Comparison of ENCODE assay signal across 18 cellular contexts in genomic region chr2:209913786-209914185, GRCh38.
"Had no signal": no experiment of that assay in that cellular context is flagged by ENCODE, and none has a peak within 500 bp of the region (broad histone marks: within the 10 kb centered on the region; RNA-seq: fewer than 3 reads in every experiment).

No MANE protein-coding gene starts in this region.

- H3K9me3 ChIP-seq: colonic mucosa, esophagus squamous epithelium, gastroesophageal sphincter, mucosa of descending colon, sigmoid colon, thoracic aorta, transverse colon had no signal

- H2AFZ ChIP-seq: hepatocyte had no signal

- H3K27me3 ChIP-seq: colonic mucosa, gastroesophageal sphincter, hepatocyte, sigmoid colon, transverse colon had no signal

- H3K4me1 ChIP-seq: colonic mucosa, esophagus squamous epithelium, gastroesophageal sphincter, sigmoid colon, transverse colon had no signal

- H3K79me2 ChIP-seq: hepatocyte had no signal

- H3K36me3 ChIP-seq: colonic mucosa, esophagus squamous epithelium, gastroesophageal sphincter, sigmoid colon, thoracic aorta, transverse colon had no signal

- H3K4me2 ChIP-seq: hepatocyte had no signal

- H3K27ac ChIP-seq: colonic mucosa, esophagus squamous epithelium, gastroesophageal sphincter, hepatocyte, sigmoid colon, skin epidermis, thoracic aorta, transverse colon had no signal

- H3K4me3 ChIP-seq: colonic mucosa, esophagus squamous epithelium, gastroesophageal sphincter, hepatocyte, mucosa of descending colon, sigmoid colon, skin epidermis, thoracic aorta, transverse colon had no signal

- ATAC-seq: gastroesophageal sphincter; mucosa of descending colon; naive thymus-derived CD8-positive, alpha-beta T cell; stimulated activated naive B cell treated with anti-CD40 and anti-IgM and Interleukin-4, amounts not matched to agents 10 μg/mL and 1 μg/mL and 100 μg/mL, for 72 hours; stimulated activated naive CD8-positive, alpha-beta T cell treated with anti-CD3 and anti-CD28 coated beads, Interleukin-15, amount 100 ng/mL, for 72 hours had no signal

- DNase-seq: colonic mucosa; dermis blood vessel endothelial cell; esophagus squamous epithelium; foreskin fibroblast; kidney glomerular epithelial cell; mammary epithelial cell; mucosa of descending colon; naive thymus-derived CD8-positive, alpha-beta T cell; sigmoid colon; stimulated activated CD4-positive, alpha-beta T cell treated with anti-CD3 and anti-CD28 coated beads, Interleukin-2, amount 100 ng/mL, for 24 hours; stimulated activated CD4-positive, alpha-beta T cell treated with anti-CD3 and anti-CD28 coated beads, Interleukin-4, amount 100 ng/mL, for 4 hours; stimulated activated naive B cell treated with anti-CD40 and anti-IgM and Interleukin-4, amounts not matched to agents 10 μg/mL and 1 μg/mL and 100 μg/mL, for 72 hours; stimulated activated naive CD8-positive, alpha-beta T cell treated with anti-CD3 and anti-CD28 coated beads, Interleukin-15, amount 100 ng/mL, for 72 hours; transverse colon had no signal
